In genomic region chrX:99301990-99302389, GRCh38 we compare ENCODE assay signal across 10 cellular contexts.
DNase-seq lines count a peak whose midpoint lies in the region; ATAC-seq and TF ChIP-seq lines count a peak whose summit lies in the region.
"Had no signal": no experiment of that assay in that cellular context is flagged by ENCODE, and none has a peak within 500 bp of the region (broad histone marks: within the 10 kb centered on the region; RNA-seq: fewer than 3 reads in every experiment).

No MANE protein-coding gene starts in this region.

- H3K27me3 ChIP-seq in HAP-1 (ENCODE audit: low read depth) = peaks cover 4% of the 10 kb centered on the region
- no peaks in the 10 kb centered on the region for H3K27me3 ChIP-seq in iPS DF 6.9 (ENCODE audit: control insufficient read depth, insufficient read depth, low read length)

- no CpG with 5 or more reads among the region's 2 CpGs for WGBS in iPS DF 6.9 (ENCODE audit: insufficient coverage, insufficient read length)

- H3K36me3 Mint-ChIP-seq in activated T-helper 17 cell treated with anti-CD3 and anti-CD28 coated beads, Interleukin-2, amount 50 U/mL, for 72 hours (ENCODE audit: low read depth) = no peaks in the 10 kb centered on the region

- H3K36me3 ChIP-seq in HAP-1 (replicated peaks) (no peaks in the 10 kb centered on the region), iPS DF 6.9 (ENCODE audit: control insufficient read depth, insufficient read depth, low read length) (no peaks in the 10 kb centered on the region)

- no peak for ATAC-seq in activated T-helper 17 cell treated with anti-CD3 and anti-CD28 coated beads, Interleukin-2, amount 50 U/mL, for 72 hours (replicated peaks)
- no peak for ATAC-seq in HG02970 (IDR thresholded peaks at IDR 0.05; ENCODE audit: low FRiP score, unreplicated experiment)

- no peaks in the 10 kb centered on the region for H3K4me1 Mint-ChIP-seq in activated T-helper 17 cell treated with anti-CD3 and anti-CD28 coated beads, Interleukin-2, amount 50 U/mL, for 72 hours

- no peak overlapping the region for H3K27ac Mint-ChIP-seq in activated T-helper 17 cell treated with anti-CD3 and anti-CD28 coated beads, Interleukin-2, amount 50 U/mL, for 72 hours

- peak; percentile 65 for TF ChIP-seq CTCF in C4-2B (conservative IDR thresholded peaks at IDR 0.05)

- H3K4me3 Mint-ChIP-seq in activated T-helper 17 cell treated with anti-CD3 and anti-CD28 coated beads, Interleukin-2, amount 50 U/mL, for 72 hours = no peak overlapping the region

- H3K27ac ChIP-seq in C4-2B = no peak overlapping the region
- no peak overlapping the region for H3K27ac ChIP-seq in iPS DF 6.9 (ENCODE audit: low read length)

- H3K9me3 ChIP-seq in HAP-1 (no peaks in the 10 kb centered on the region), iPS DF 6.9 (ENCODE audit: control insufficient read depth, insufficient read depth, low read length) (no peaks in the 10 kb centered on the region)

- H3K4me3 ChIP-seq in HAP-1 (no peak overlapping the region), iPS DF 6.9 (ENCODE audit: low read length) (no peak overlapping the region)

- H3K27me3 Mint-ChIP-seq in activated T-helper 17 cell treated with anti-CD3 and anti-CD28 coated beads, Interleukin-2, amount 50 U/mL, for 72 hours = no peaks in the 10 kb centered on the region

- H3K4me1 ChIP-seq in HAP-1 (peaks cover 5% of the 10 kb centered on the region; the same call in 1 of the 2 replicates), iPS DF 6.9 (ENCODE audit: control insufficient read depth, insufficient read depth, low read length) (no peaks in the 10 kb centered on the region)

- no peaks in the 10 kb centered on the region for H3K9me3 Mint-ChIP-seq in activated T-helper 17 cell treated with anti-CD3 and anti-CD28 coated beads, Interleukin-2, amount 50 U/mL, for 72 hours

- in situ Hi-C loops in HAP-1 (cut with MboI; ENCODE audit: low sequenced_read_pairs) = no loop called here

- DNase-seq in HAP-1 (ENCODE audit: low spot score in 2 of 2) = peak; percentile 43 to 71
- peak; percentile 46 for DNase-seq in OCI-M1 (lab: John Stamatoyannopoulos, UW)
- peak; percentile 1 for DNase-seq in iPS DF 6.9 (ENCODE audit: low read depth, low spot score)
- DNase-seq in GM03348 (ENCODE audit: low spot score) = no peak
- DNase-seq in activated gamma-delta T cell treated with Interleukin-2 at 50 U/mL for 16 hours = no peak
- DNase-seq: IMR-90, T-helper 9 cell had no signal

Comparison
In these comparisons a context has a peak if more than half of its experiments do, and no peak if none do; other contexts are left out.
1. DNase-seq: peak in HAP-1 (2 of 2), OCI-M1 (single experiment) and iPS DF 6.9 (single experiment); none in GM03348 (single experiment) and activated gamma-delta T cell treated with Interleukin-2 at 50 U/mL for 16 hours (single experiment).